Comparison of ENCODE assay signal across 26 cellular contexts in the genomic region with DNA sequence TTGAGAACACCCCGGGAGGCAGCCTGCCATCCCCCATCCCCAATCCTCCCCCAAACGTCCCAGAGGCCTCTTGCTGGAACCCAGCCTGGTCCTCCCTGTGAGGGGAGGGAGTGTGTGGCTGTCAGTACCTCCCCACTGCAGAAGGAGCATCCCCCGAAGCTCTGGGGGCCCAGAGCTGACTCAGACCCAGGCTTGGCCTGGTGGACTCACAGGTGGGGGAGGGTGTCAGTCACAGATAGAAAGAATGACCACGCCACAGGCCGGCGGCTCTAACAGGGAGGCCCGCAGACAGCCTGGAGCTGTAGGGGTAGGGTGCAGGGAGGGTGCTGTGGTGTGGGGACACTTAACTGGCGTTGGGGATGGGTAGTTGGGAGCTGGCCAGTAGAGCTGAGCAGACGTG. TPM values are rescaled to one million over a fixed set of nuclear protein-coding genes. Genes with fewer than 3 reads are reported as not detected.
DNase-seq lines count a peak whose midpoint lies in the region; ATAC-seq, FAIRE-seq and TF ChIP-seq lines count a peak whose summit lies in the region.
"Had no signal": no experiment of that assay in that cellular context is flagged by ENCODE, and none has a peak within 500 bp of the region (broad histone marks: within the 10 kb centered on the region; RNA-seq: fewer than 3 reads in every experiment).

No MANE protein-coding gene starts in this region.

- H4K91ac ChIP-seq in IMR-90 (ENCODE audit: insufficient read depth, low read depth, low read length) (no peak overlapping the region), H9 (ENCODE audit: insufficient read length, low read depth, low read length) (no peak overlapping the region)

- no peak overlapping the region for H3T11ph ChIP-seq in H9 (ENCODE audit: low read length)

- ATAC-seq in HepG2 (no peak), right lobe of liver (no peak), IMR-90 (ENCODE audit: low read depth) (no peak)
- ATAC-seq in stimulated activated memory B cell treated with anti-CD40 and anti-IgM and Interleukin-4, amounts not matched to agents 10 μg/mL and 1 μg/mL and 100 μg/mL, for 72 hours = peak; percentile 6
- ATAC-seq: CD8-positive, alpha-beta T cell had no signal

- H3K18ac ChIP-seq in IMR-90 (ENCODE audit: low read depth, low read length) (no peak overlapping the region), H9 (ENCODE audit: insufficient read length, low read depth, low read length) (no peak overlapping the region)

- CTCF ChIA-PET in HepG2 (lab: Yijun Ruan, JAX; ENCODE audit: low intra/inter-chr PET ratio, low total read pairs) = no interaction called here
- CTCF ChIA-PET in IMR-90 (lab: Yijun Ruan, JAX) = no interaction called here

- POLR2A ChIA-PET in HepG2 (lab: Yijun Ruan, JAX) = no interaction called here
- POLR2A ChIA-PET in IMR-90 (lab: Charles Lee; ENCODE audit: unreplicated experiment) = no interaction called here

- peaks cover 5% of the 10 kb centered on the region; the same call in 1 of the 2 replicates for H3K9me1 ChIP-seq in IMR-90 (ENCODE audit: insufficient read depth, low read length)

- H3K79me2 ChIP-seq in HepG2 (ENCODE audit: insufficient read depth, low read length) (no peaks in the 10 kb centered on the region), osteoblast (ENCODE audit: insufficient read depth, low read length) (peaks cover 11% of the 10 kb centered on the region), H9 (ENCODE audit: insufficient read depth, low read length) (no peaks in the 10 kb centered on the region)

- H2BK120ac ChIP-seq in IMR-90 (ENCODE audit: low read depth, low read length) (no peak overlapping the region), H9 (ENCODE audit: low read depth, low read length, poor library complexity, severe bottlenecking) (no peak overlapping the region)

- H3K4me3 Mint-ChIP-seq in stimulated activated memory B cell treated with anti-CD40 and anti-IgM and Interleukin-4, amounts not matched to agents 10 μg/mL and 1 μg/mL and 100 μg/mL, for 72 hours = no peak overlapping the region
- H3K4me3 Mint-ChIP-seq in H9 = no peak overlapping the region
- H3K4me3 Mint-ChIP-seq: CD14-positive monocyte; CD4-positive, alpha-beta T cell; CD8-positive, alpha-beta T cell had no signal

- H3K4me2 ChIP-seq in HepG2 (ENCODE audit: low read depth, low read length) (peak overlapping the region; percentile 30; the same call in 1 of the 2 replicates), IMR-90 (ENCODE audit: low read depth, low read length) (no peak overlapping the region), osteoblast (ENCODE audit: insufficient read depth, low read length) (no peak overlapping the region), H9 (ENCODE audit: insufficient read depth, insufficient read length, low read length) (no peak overlapping the region)
- H3K4me2 ChIP-seq: BLaER1 had no signal

- WGBS in HepG2 (ENCODE audit: low lambda C conversion rate) = 48% methylated on average over 6 of the region's 9 CpGs
- no CpG with 5 or more reads among the region's 9 CpGs for WGBS in right lobe of liver (ENCODE audit: insufficient coverage, low coverage, low lambda C conversion rate, missing lambda C conversion rate)
- WGBS in IMR-90 (ENCODE audit: extremely low coverage in 2 of 2, insufficient read length in 1 of 2), 2 experiments = 82% methylated on average over 6 of the region's 9 CpGs; no CpG with 5 or more reads in 1 of the 2 experiments
- WGBS in H9 (ENCODE audit: extremely low coverage, insufficient read length, low lambda C conversion rate) = no CpG with 5 or more reads among the region's 9 CpGs
- WGBS in transverse colon (ENCODE audit: low coverage in 1 of 2), 2 donors = 76% methylated on average over 9 of the region's 9 CpGs; no CpG with 5 or more reads in 1 of the 2 donors

- H3K4me3 ChIP-seq in HepG2 (replicated peaks in 1 of 3; ENCODE audit: insufficient read depth in 1 of 3, low read depth in 2 of 3, low read length in 3 of 3) (no peak overlapping the region), right lobe of liver (no peak overlapping the region), IMR-90 (ENCODE audit: insufficient read depth, low read depth, low read length) (no peak overlapping the region), osteoblast (ENCODE audit: insufficient read depth, low read length) (no peak overlapping the region), transverse colon (no peak overlapping the region)
- H3K4me3 ChIP-seq: BLaER1 had no signal

- H4K20me1 ChIP-seq in HepG2 (ENCODE audit: insufficient read depth, low read length) = no peaks in the 10 kb centered on the region
- H4K20me1 ChIP-seq in IMR-90 (ENCODE audit: insufficient read depth, low read length) = no peaks in the 10 kb centered on the region
- H4K20me1 ChIP-seq in osteoblast (ENCODE audit: insufficient read depth, low read length) = no peaks in the 10 kb centered on the region
- H4K20me1 ChIP-seq in H9 (ENCODE audit: control insufficient read depth, insufficient read depth, insufficient read length) = no peaks in the 10 kb centered on the region
- H4K20me1 ChIP-seq: BLaER1 had no signal

- H3K36me3 ChIP-seq in HepG2 (replicated peaks in 1 of 2; ENCODE audit: control insufficient read depth in 1 of 2, insufficient read depth in 2 of 2, low read length in 2 of 2) (no peaks in the 10 kb centered on the region), right lobe of liver (no peaks in the 10 kb centered on the region), IMR-90 (ENCODE audit: control insufficient read depth, insufficient read depth, low read length) (no peaks in the 10 kb centered on the region), osteoblast (ENCODE audit: insufficient read depth, low read length) (no peaks in the 10 kb centered on the region), transverse colon (no peaks in the 10 kb centered on the region)
- H3K36me3 ChIP-seq: BE2C, BLaER1 had no signal

- no peaks in the 10 kb centered on the region for H3K36me3 Mint-ChIP-seq in stimulated activated memory B cell treated with anti-CD40 and anti-IgM and Interleukin-4, amounts not matched to agents 10 μg/mL and 1 μg/mL and 100 μg/mL, for 72 hours
- H3K36me3 Mint-ChIP-seq in H9 (ENCODE audit: insufficient read depth in 1 of 3, low read depth in 3 of 3) = no peaks in the 10 kb centered on the region
- H3K36me3 Mint-ChIP-seq: CD14-positive monocyte; CD8-positive, alpha-beta T cell had no signal

- TF ChIP-seq POLR2A in HepG2 (IDR thresholded peaks at IDR 0.05; ENCODE audit: insufficient read depth in 1 of 2, low read depth in 2 of 2, low read length in 2 of 2) (no peak), right lobe of liver (IDR thresholded peaks at IDR 0.05) (no peak), IMR-90 (IDR thresholded peaks at IDR 0.05; ENCODE audit: low read depth, low read length) (no peak), transverse colon (IDR thresholded peaks at IDR 0.05) (no peak)

- H3K14ac ChIP-seq in IMR-90 (replicated peaks; ENCODE audit: low read depth, low read length) (no peak overlapping the region), H9 (ENCODE audit: insufficient read depth, low read length) (no peak overlapping the region)

- H2BK20ac ChIP-seq in IMR-90 (ENCODE audit: low read depth, low read length) (no peak overlapping the region), H9 (ENCODE audit: low read depth, low read length, poor library complexity, severe bottlenecking) (no peak overlapping the region)

- no peak overlapping the region for H3K23ac ChIP-seq in IMR-90 (ENCODE audit: low read depth, low read length)
- H3K23ac ChIP-seq in H9 (ENCODE audit: insufficient read length, low read depth, low read length) = no peak overlapping the region

- intact Hi-C loops in HepG2 (cut with micrococcal nuclease; ENCODE audit: unreplicated experiment) (no loop called here), right lobe of liver (cut with DNase I) (no loop called here), IMR-90 (cut with micrococcal nuclease) (no loop called here), transverse colon (cut with DNase I; ENCODE audit: low total_unique reads) (no loop called here)

- no peak overlapping the region for H2BK12ac ChIP-seq in H9 (ENCODE audit: insufficient read length, low read depth, low read length)

- H2AK5ac ChIP-seq in IMR-90 (ENCODE audit: low read depth, low read length) (no peak overlapping the region), H9 (ENCODE audit: insufficient read length, low read length) (no peak overlapping the region)

- H2AFZ ChIP-seq in HepG2 (ENCODE audit: low read length) = no peak overlapping the region
- no peak overlapping the region for H2AFZ ChIP-seq in IMR-90 (replicated peaks; ENCODE audit: low read length, poor library complexity)
- H2AFZ ChIP-seq in osteoblast (ENCODE audit: low read length) = no peak overlapping the region
- H2AFZ ChIP-seq in H9 (ENCODE audit: low read length) = no peak overlapping the region

- no peak overlapping the region for H2BK5ac ChIP-seq in IMR-90 (ENCODE audit: low read depth, low read length, poor library complexity, severe bottlenecking)
- H2BK5ac ChIP-seq in H9 (ENCODE audit: insufficient read length, low read length) = no peak overlapping the region

- H4K8ac ChIP-seq in IMR-90 (ENCODE audit: low read depth in 2 of 2, low read length in 2 of 2) (no peak overlapping the region), H9 (replicated peaks; ENCODE audit: insufficient read length, low read depth, low read length) (no peak overlapping the region)

- peak overlapping the region; percentile 50 for H2AK9ac ChIP-seq in IMR-90 (replicated peaks; ENCODE audit: low read depth, low read length, poor library complexity)

- in situ Hi-C loops in HepG2 (cut with HindIII; ENCODE audit: extremely low pct_ligation_motif_present, low pct_unique_long_range_greater_than_20kb) (no loop called here), IMR-90 (cut with MboI; ENCODE audit: low sequenced_read_pairs) (no loop called here), transverse colon (cut with MboI; ENCODE audit: low pct_ligation_motif_present in 1 of 4, low pct_unique_long_range_greater_than_20kb in 1 of 4, low sequenced_read_pairs in 3 of 4) (no loop called here)

- TF ChIP-seq CTCF in HepG2 (CRISPR knock-in tag; IDR thresholded peaks at IDR 0.05) (no peak), right lobe of liver (IDR thresholded peaks at IDR 0.05) (no peak), IMR-90 (conservative IDR thresholded peaks at IDR 0.05; ENCODE audit: low read depth, low read length) (no peak), osteoblast (IDR thresholded peaks at IDR 0.05; ENCODE audit: extremely low read depth, low read depth, low read length) (no peak), H9 (conservative IDR thresholded peaks at IDR 0.05) (no peak), transverse colon (IDR thresholded peaks at IDR 0.05) (no peak)

- BruUV-seq in HepG2 (replicated peaks; lab: Mats Ljungman, UMichigan) = no TSS peak
- no TSS peak for BruUV-seq in IMR-90 (replicated peaks; lab: Mats Ljungman, UMichigan)

- no peak overlapping the region for H3K27ac Mint-ChIP-seq in stimulated activated memory B cell treated with anti-CD40 and anti-IgM and Interleukin-4, amounts not matched to agents 10 μg/mL and 1 μg/mL and 100 μg/mL, for 72 hours
- no peak overlapping the region for H3K27ac Mint-ChIP-seq in H9
- H3K27ac Mint-ChIP-seq: CD14-positive monocyte; CD4-positive, alpha-beta T cell; CD8-positive, alpha-beta T cell had no signal

- H3K9me3 ChIP-seq in HepG2 (ENCODE audit: low read length) (no peaks in the 10 kb centered on the region), right lobe of liver (no peaks in the 10 kb centered on the region), IMR-90 (ENCODE audit: control insufficient read depth, insufficient read depth, low read length) (no peaks in the 10 kb centered on the region), osteoblast (ENCODE audit: low read depth, low read length) (no peaks in the 10 kb centered on the region), H9 (ENCODE audit: control insufficient read depth, low read depth, low read length) (no peaks in the 10 kb centered on the region), transverse colon (no peaks in the 10 kb centered on the region)
- H3K9me3 ChIP-seq: BE2C, BLaER1, Caco-2 had no signal

- H3K27me3 Mint-ChIP-seq in stimulated activated memory B cell treated with anti-CD40 and anti-IgM and Interleukin-4, amounts not matched to agents 10 μg/mL and 1 μg/mL and 100 μg/mL, for 72 hours = peaks cover 80% of the 10 kb centered on the region
- peaks cover 18% of the 10 kb centered on the region for H3K27me3 Mint-ChIP-seq in H9 (ENCODE audit: low read depth)

- H3K4ac ChIP-seq in IMR-90 (ENCODE audit: low read depth, low read length) (no peak overlapping the region), H9 (ENCODE audit: low read depth, low read length) (no peak overlapping the region)

- DNase-seq in HepG2 (ENCODE audit: low spot score) (no peak), right lobe of liver (no peak), IMR-90 (no peak), osteoblast (ENCODE audit: insufficient read length, low spot score, missing footprints) (peak; percentile 59), H9 (no peak), NCI-H82 (lab: John Stamatoyannopoulos, UW) (no peak), transverse colon (no peak)
- DNase-seq: 8988T; ACHN; BE2C; C1 segment of cervical spinal cord; Caco-2; Calu3; CD4-positive, alpha-beta T cell; CD8-positive, alpha-beta T cell; DMS79 treated with DMSO at 0.1 percent for 48 hours; GF-D8 had no signal

- H3K27me3 ChIP-seq in HepG2 (ENCODE audit: control insufficient read depth in 1 of 2, insufficient read depth in 2 of 2, low read length in 2 of 2) = peaks cover 3 to 8% of the 10 kb centered on the region in 2 experiments; a peak in 2 of 5 replicates
- H3K27me3 ChIP-seq in right lobe of liver = peaks cover 0 to 6% of the 10 kb centered on the region in 2 donors
- peaks cover 4% of the 10 kb centered on the region; the same call in 1 of the 2 replicates for H3K27me3 ChIP-seq in IMR-90 (ENCODE audit: control insufficient read depth, insufficient read depth, low read length)
- no peaks in the 10 kb centered on the region for H3K27me3 ChIP-seq in osteoblast (ENCODE audit: insufficient read depth, low read length)
- H3K27me3 ChIP-seq in H9 (ENCODE audit: insufficient read depth, low read length) = no peaks in the 10 kb centered on the region; the same call in 1 of the 2 replicates
- H3K27me3 ChIP-seq in transverse colon = peaks cover 16% of the 10 kb centered on the region
- H3K27me3 ChIP-seq: BE2C had no signal

- dilution Hi-C loops in IMR-90 (cut with HindIII; ENCODE audit: low sequenced_read_pairs, unreplicated experiment) = no loop called here

- H3K9me3 Mint-ChIP-seq in stimulated activated memory B cell treated with anti-CD40 and anti-IgM and Interleukin-4, amounts not matched to agents 10 μg/mL and 1 μg/mL and 100 μg/mL, for 72 hours = no peaks in the 10 kb centered on the region
- no peaks in the 10 kb centered on the region for H3K9me3 Mint-ChIP-seq in H9
- H3K9me3 Mint-ChIP-seq: CD4-positive, alpha-beta T cell; CD8-positive, alpha-beta T cell had no signal

- TF ChIP-seq RAD21 in HepG2 (CRISPR knock-in tag; IDR thresholded peaks at IDR 0.05) (no peak), IMR-90 (IDR thresholded peaks at IDR 0.05; ENCODE audit: low read length) (no peak)

- H3K23me2 ChIP-seq in H9 (ENCODE audit: insufficient read length, low read depth, low read length, poor library complexity, severe bottlenecking) = no peaks in the 10 kb centered on the region

- H3K79me1 ChIP-seq in IMR-90 (ENCODE audit: low read depth in 1 of 2, low read length in 2 of 2) (no peaks in the 10 kb centered on the region), H9 (ENCODE audit: insufficient read depth, low read depth, low read length, poor library complexity, severe bottlenecking) (no peaks in the 10 kb centered on the region)

- no peak overlapping the region for H4K5ac ChIP-seq in IMR-90 (ENCODE audit: low read depth, low read length)
- H4K5ac ChIP-seq in H9 (ENCODE audit: insufficient read length, low read depth, low read length) = no peak overlapping the region

- H3K4me1 Mint-ChIP-seq in stimulated activated memory B cell treated with anti-CD40 and anti-IgM and Interleukin-4, amounts not matched to agents 10 μg/mL and 1 μg/mL and 100 μg/mL, for 72 hours = no peaks in the 10 kb centered on the region
- H3K4me1 Mint-ChIP-seq in H9 = peaks cover 0 to 14% of the 10 kb centered on the region in 2 experiments; a peak in 2 of 4 replicates

- no peak overlapping the region for H3K56ac ChIP-seq in IMR-90 (ENCODE audit: extremely low read depth, insufficient read depth, low read length)
- no peak overlapping the region for H3K56ac ChIP-seq in H9 (ENCODE audit: insufficient read length, low read depth, low read length)

- TF ChIP-seq EP300 in HepG2 (IDR thresholded peaks at IDR 0.05; ENCODE audit: low read depth in 2 of 2, low read length in 2 of 2) (no peak), HepG2 (CRISPR knock-in tag; IDR thresholded peaks at IDR 0.05; ENCODE audit: borderline replicate concordance) (no peak), transverse colon (IDR thresholded peaks at IDR 0.05; ENCODE audit: low read depth) (no peak)

- H2BK15ac ChIP-seq in IMR-90 (ENCODE audit: low read depth, low read length) (no peak overlapping the region), H9 (ENCODE audit: low read depth, low read length) (no peak overlapping the region)

- FAIRE-seq in HepG2 (lab: Jason Lieb, UNC) = no peak
- FAIRE-seq: A204.1, D721Med, G401.6, GM12891, GM19239 had no signal

- H3K9ac ChIP-seq in HepG2 (ENCODE audit: insufficient read depth, low read depth, low read length) = no peak overlapping the region
- no peak overlapping the region for H3K9ac ChIP-seq in IMR-90 (ENCODE audit: low read depth, low read length)
- H3K9ac ChIP-seq in H9 (ENCODE audit: extremely low read depth, insufficient read length, low read length) = no peak overlapping the region
- H3K9ac ChIP-seq: BLaER1 had no signal

- H3K4me1 ChIP-seq in HepG2 (ENCODE audit: insufficient read depth, low read length) (peaks cover 19% of the 10 kb centered on the region), right lobe of liver (peaks cover 0 to 3% (median 0%) of the 10 kb centered on the region in 4 donors), IMR-90 (ENCODE audit: control insufficient read depth, insufficient read depth, low read length) (peaks cover 2% of the 10 kb centered on the region; the same call in 1 of the 2 replicates), osteoblast (ENCODE audit: insufficient read depth, low read length) (peaks cover 20% of the 10 kb centered on the region), H9 (ENCODE audit: insufficient read depth, low read length) (no peaks in the 10 kb centered on the region), transverse colon (peaks cover 0 to 12% (median 2%) of the 10 kb centered on the region in 4 donors)
- H3K4me1 ChIP-seq: BE2C had no signal

- H3K27ac ChIP-seq in HepG2 (ENCODE audit: extremely low read length, insufficient read depth, low read length) = no peak overlapping the region
- H3K27ac ChIP-seq in right lobe of liver = no peak overlapping the region
- no peak overlapping the region for H3K27ac ChIP-seq in IMR-90 (ENCODE audit: insufficient read depth, low read length)
- no peak overlapping the region for H3K27ac ChIP-seq in osteoblast (ENCODE audit: low read depth, low read length)
- no peak overlapping the region for H3K27ac ChIP-seq in H9 (ENCODE audit: insufficient read length, low read depth, low read length)
- H3K27ac ChIP-seq in transverse colon = no peak overlapping the region
- H3K27ac ChIP-seq: BLaER1 had no signal

RNA-seq across cellular contexts. Expression of a gene that starts 5.3 kb away (rescaled TPM):
- total RNA-seq in HepG2 (2016; rRNA removed; fragmentation: Illumina TruSeq; extraction: Trizol) = not detected in 2 replicates
- not detected in 2 replicates for total RNA-seq in HepG2 (2016; cell fraction: cytosol; rRNA removed; fragmentation: Illumina TruSeq; extraction: Trizol; ENCODE audit: low read depth)
- not detected in 2 replicates for total RNA-seq in HepG2 (2016; cell fraction: insoluble cytoplasmic fraction; rRNA removed; fragmentation: Illumina TruSeq; extraction: Trizol)
- not detected in 2 replicates for total RNA-seq in HepG2 (2016; cell fraction: membrane; rRNA removed; fragmentation: Illumina TruSeq; extraction: Trizol)
- total RNA-seq in HepG2 (2016; cell fraction: nucleus; rRNA removed; fragmentation: Illumina TruSeq; extraction: Trizol) = not detected in 2 replicates
- polyA plus RNA-seq in HepG2 (2011; rRNA removed) = 0.01 TPM in 1 of 2 replicates, not detected in the other
- not detected in 2 replicates for polyA plus RNA-seq in HepG2 (2011; cell fraction: cytosol; rRNA removed)
- not detected in 2 replicates for polyA plus RNA-seq in HepG2 (2011; cell fraction: nucleus; rRNA removed)
- 0.03 TPM in 1 of 2 replicates, not detected in the other for polyA plus RNA-seq in HepG2 (2012)
- polyA plus RNA-seq in HepG2 (2016; cell fraction: cytosol; fragmentation: Illumina TruSeq; extraction: Trizol; ENCODE audit: low read depth) = not detected in 2 replicates
- polyA plus RNA-seq in HepG2 (2016; cell fraction: insoluble cytoplasmic fraction; fragmentation: Illumina TruSeq; extraction: Trizol; ENCODE audit: low read depth) = not detected in 2 replicates
- not detected in 2 replicates for polyA plus RNA-seq in HepG2 (2016; cell fraction: membrane; fragmentation: Illumina TruSeq; extraction: Trizol; ENCODE audit: low read depth)
- not detected in 2 replicates for polyA plus RNA-seq in HepG2 (2016; cell fraction: nucleus; fragmentation: Illumina TruSeq; extraction: Trizol; ENCODE audit: insufficient read depth, low read depth)
- polyA minus RNA-seq in HepG2 (2011; rRNA and poly(A)+ RNA removed; ENCODE audit: low replicate concordance) = not detected in 2 replicates
- polyA minus RNA-seq in HepG2 (2011; cell fraction: cytosol; rRNA and poly(A)+ RNA removed) = not detected in 2 replicates
- polyA minus RNA-seq in HepG2 (2011; cell fraction: nucleus; rRNA and poly(A)+ RNA removed) = 0.12 TPM in 1 of 2 replicates, not detected in the other
- 1 to 10 TPM in 1 of 6 experiments, under 1 TPM in 5; 0.43 to 1.4 (median 0.66) TPM for total RNA-seq in right lobe of liver
- 0.56 and 0.72 TPM in 2 replicates for total RNA-seq in IMR-90 (2012; rRNA removed)
- polyA plus RNA-seq in IMR-90 (2012; rRNA removed) = 0.65 and 1.4 TPM in 2 replicates
- 0.48 and 1.5 TPM in 2 replicates for polyA plus RNA-seq in IMR-90 (2012; cell fraction: cytosol; rRNA removed)
- polyA plus RNA-seq in IMR-90 (2012; cell fraction: nucleus; rRNA removed; ENCODE audit: low replicate concordance) = 0.64 and 1.3 TPM in 2 replicates
- 11.2 and 12.3 TPM in 2 replicates for total RNA-seq in osteoblast
- total RNA-seq in H9 (2021) = 2.6 and 2.9 TPM in 2 replicates
- total RNA-seq in transverse colon = 10 to 100 TPM in 1 of 4 donors, under 1 TPM in 3; 0.40 to 31.0 (median 0.87) TPM
- total RNA-seq: Calu3; CD4-positive, alpha-beta T cell had no signal
- polyA plus RNA-seq: CD14-positive monocyte had no signal

RNA-seq across cellular contexts. Expression of a gene that starts 33.9 kb away (rescaled TPM):
- total RNA-seq in HepG2 (2016; rRNA removed; fragmentation: Illumina TruSeq; extraction: Trizol) (not detected in 2 replicates), right lobe of liver (1 to 10 TPM in 1 of 6 experiments, under 1 TPM in 4, not detected in 1; 0.06 to 1.6 (median 0.42) TPM), IMR-90 (2012; rRNA removed) (under 0.01 and 0.18 TPM in 2 replicates), osteoblast (0.36 and 0.59 TPM in 2 replicates), H9 (2021) (0.59 and 0.75 TPM in 2 replicates), transverse colon (under 1 TPM; 0.27 to 0.75 (median 0.52) TPM)
- total RNA-seq in HepG2 (2016; cell fraction: cytosol; rRNA removed; fragmentation: Illumina TruSeq; extraction: Trizol; ENCODE audit: low read depth) = not detected in 2 replicates
- total RNA-seq in HepG2 (2016; cell fraction: insoluble cytoplasmic fraction; rRNA removed; fragmentation: Illumina TruSeq; extraction: Trizol) = not detected in 2 replicates
- total RNA-seq in HepG2 (2016; cell fraction: membrane; rRNA removed; fragmentation: Illumina TruSeq; extraction: Trizol) = not detected in 2 replicates
- total RNA-seq in HepG2 (2016; cell fraction: nucleus; rRNA removed; fragmentation: Illumina TruSeq; extraction: Trizol) = not detected in 2 replicates
- polyA plus RNA-seq in HepG2 (2011; rRNA removed) (not detected in 2 replicates), IMR-90 (2012; rRNA removed) (0.24 and 0.31 TPM in 2 replicates)
- polyA plus RNA-seq in HepG2 (2011; cell fraction: cytosol; rRNA removed) = not detected in 2 replicates
- polyA plus RNA-seq in HepG2 (2011; cell fraction: nucleus; rRNA removed) = 0.06 and 0.12 TPM in 2 replicates
- polyA plus RNA-seq in HepG2 (2012) = not detected in 2 replicates
- 0.06 TPM in 2 replicates for polyA plus RNA-seq in HepG2 (2016; cell fraction: cytosol; fragmentation: Illumina TruSeq; extraction: Trizol; ENCODE audit: low read depth)
- polyA plus RNA-seq in HepG2 (2016; cell fraction: insoluble cytoplasmic fraction; fragmentation: Illumina TruSeq; extraction: Trizol; ENCODE audit: low read depth) = not detected in 2 replicates
- polyA plus RNA-seq in HepG2 (2016; cell fraction: membrane; fragmentation: Illumina TruSeq; extraction: Trizol; ENCODE audit: low read depth) = not detected in 2 replicates
- polyA plus RNA-seq in HepG2 (2016; cell fraction: nucleus; fragmentation: Illumina TruSeq; extraction: Trizol; ENCODE audit: insufficient read depth, low read depth) = 0.11 and 0.14 TPM in 2 replicates
- polyA minus RNA-seq in HepG2 (2011; rRNA and poly(A)+ RNA removed; ENCODE audit: low replicate concordance) = 0.02 TPM in 1 of 2 replicates, not detected in the other
- not detected in 2 replicates for polyA minus RNA-seq in HepG2 (2011; cell fraction: cytosol; rRNA and poly(A)+ RNA removed)
- polyA minus RNA-seq in HepG2 (2011; cell fraction: nucleus; rRNA and poly(A)+ RNA removed) = under 0.01 and 0.12 TPM in 2 replicates
- 0.09 and 0.31 TPM in 2 replicates for polyA plus RNA-seq in IMR-90 (2012; cell fraction: cytosol; rRNA removed)
- 1.0 and 1.2 TPM in 2 replicates for polyA plus RNA-seq in IMR-90 (2012; cell fraction: nucleus; rRNA removed; ENCODE audit: low replicate concordance)
- total RNA-seq: A673, Calu3 had no signal
- polyA plus RNA-seq: CD14-positive monocyte had no signal

RNA-seq across cellular contexts. Expression of a gene that starts 46.2 kb away (rescaled TPM):
- total RNA-seq in HepG2 (2016; rRNA removed; fragmentation: Illumina TruSeq; extraction: Trizol) (43.8 and 47.6 TPM in 2 replicates), right lobe of liver (10 to 100 TPM; 13.6 to 32.8 (median 21.8) TPM), IMR-90 (2012; rRNA removed) (13.9 and 16.0 TPM in 2 replicates), osteoblast (3.2 and 3.6 TPM in 2 replicates), H9 (2021) (33.2 and 36.3 TPM in 2 replicates), transverse colon (10 to 100 TPM; 19.3 to 55.4 (median 45.7) TPM)
- 4.3 and 4.6 TPM in 2 replicates for total RNA-seq in HepG2 (2016; cell fraction: cytosol; rRNA removed; fragmentation: Illumina TruSeq; extraction: Trizol; ENCODE audit: low read depth)
- 33.8 and 47.0 TPM in 2 replicates for total RNA-seq in HepG2 (2016; cell fraction: insoluble cytoplasmic fraction; rRNA removed; fragmentation: Illumina TruSeq; extraction: Trizol)
- 30.8 and 30.9 TPM in 2 replicates for total RNA-seq in HepG2 (2016; cell fraction: membrane; rRNA removed; fragmentation: Illumina TruSeq; extraction: Trizol)
- 23.1 and 29.3 TPM in 2 replicates for total RNA-seq in HepG2 (2016; cell fraction: nucleus; rRNA removed; fragmentation: Illumina TruSeq; extraction: Trizol)
- polyA plus RNA-seq in HepG2 (2011; rRNA removed) (18.8 and 30.3 TPM in 2 replicates), IMR-90 (2012; rRNA removed) (19.0 and 22.2 TPM in 2 replicates)
- polyA plus RNA-seq in HepG2 (2011; cell fraction: cytosol; rRNA removed) = 21.2 and 24.0 TPM in 2 replicates
- polyA plus RNA-seq in HepG2 (2011; cell fraction: nucleus; rRNA removed) = 30.3 and 32.6 TPM in 2 replicates
- polyA plus RNA-seq in HepG2 (2012) = 41.6 and 57.3 TPM in 2 replicates
- polyA plus RNA-seq in HepG2 (2016; cell fraction: cytosol; fragmentation: Illumina TruSeq; extraction: Trizol; ENCODE audit: low read depth) = 4.1 and 4.6 TPM in 2 replicates
- 36.1 and 43.0 TPM in 2 replicates for polyA plus RNA-seq in HepG2 (2016; cell fraction: insoluble cytoplasmic fraction; fragmentation: Illumina TruSeq; extraction: Trizol; ENCODE audit: low read depth)
- 18.9 and 20.2 TPM in 2 replicates for polyA plus RNA-seq in HepG2 (2016; cell fraction: membrane; fragmentation: Illumina TruSeq; extraction: Trizol; ENCODE audit: low read depth)
- polyA plus RNA-seq in HepG2 (2016; cell fraction: nucleus; fragmentation: Illumina TruSeq; extraction: Trizol; ENCODE audit: insufficient read depth, low read depth) = 40.1 and 40.7 TPM in 2 replicates
- polyA minus RNA-seq in HepG2 (2011; rRNA and poly(A)+ RNA removed; ENCODE audit: low replicate concordance) = 44.2 and 114 TPM in 2 replicates
- polyA minus RNA-seq in HepG2 (2011; cell fraction: cytosol; rRNA and poly(A)+ RNA removed) = 33.8 and 37.6 TPM in 2 replicates
- 11.8 and 12.0 TPM in 2 replicates for polyA minus RNA-seq in HepG2 (2011; cell fraction: nucleus; rRNA and poly(A)+ RNA removed)
- 10.9 and 15.5 TPM in 2 replicates for polyA plus RNA-seq in IMR-90 (2012; cell fraction: cytosol; rRNA removed)
- 11.3 and 20.4 TPM in 2 replicates for polyA plus RNA-seq in IMR-90 (2012; cell fraction: nucleus; rRNA removed; ENCODE audit: low replicate concordance)
